10 cellular contexts compared by ENCODE assay signal in the genomic region with DNA sequence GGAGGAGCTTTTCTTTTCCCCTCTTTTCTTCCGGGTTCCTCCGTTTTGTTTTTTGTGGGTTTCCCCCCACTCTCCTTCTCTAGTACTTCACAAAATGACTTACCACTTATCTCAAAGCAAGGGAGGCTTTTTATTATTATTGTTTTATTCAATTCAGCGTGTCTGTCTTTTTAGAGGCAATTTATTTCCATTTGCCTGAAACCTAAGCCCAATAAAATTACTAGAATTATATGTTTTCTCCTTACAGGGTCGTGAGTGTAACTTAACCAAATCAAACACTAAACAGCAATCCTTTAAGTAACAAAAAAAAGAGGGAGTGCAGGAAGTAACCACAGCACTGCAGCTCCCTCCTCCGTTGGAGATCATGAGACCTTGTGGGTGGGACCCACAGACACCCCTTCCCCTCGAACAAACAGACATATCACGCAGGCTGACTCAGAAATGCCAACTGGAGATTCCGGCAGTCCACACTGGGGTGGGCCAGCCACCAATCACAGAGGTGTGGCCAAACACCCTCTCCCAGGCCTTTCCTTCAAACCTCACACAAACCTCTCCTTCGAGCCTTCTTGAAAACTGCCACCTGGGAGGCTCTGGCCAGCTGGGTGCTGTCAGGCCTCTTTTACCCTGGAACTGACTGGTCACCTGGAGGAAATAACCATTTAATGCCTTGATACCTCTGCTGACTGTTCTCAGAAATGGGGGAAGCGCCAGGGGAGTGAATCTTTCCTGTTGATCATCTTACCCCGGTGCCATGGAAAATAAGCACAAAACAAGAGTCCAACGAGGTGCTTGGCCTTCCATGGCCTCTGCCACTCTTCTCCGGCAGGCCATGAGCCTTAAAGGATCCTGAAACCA.
DNase-seq lines count a peak whose midpoint lies in the region; ATAC-seq and TF ChIP-seq lines count a peak whose summit lies in the region.
"Had no signal": no experiment of that assay in that cellular context is flagged by ENCODE, and none has a peak within 500 bp of the region (broad histone marks: within the 10 kb centered on the region; RNA-seq: fewer than 3 reads in every experiment).

No MANE protein-coding gene starts in this region.

- no peak for TF ChIP-seq EP300 in sigmoid colon (IDR thresholded peaks at IDR 0.05)

- H3K36me3 ChIP-seq in iPS-15b (ENCODE audit: control insufficient read depth, insufficient read depth, low read length) (no peaks in the 10 kb centered on the region), sigmoid colon (no peaks in the 10 kb centered on the region)

- peaks cover 43 to 44% of the 10 kb centered on the region in 2 donors for H3K27me3 Mint-ChIP-seq in T-cell

- intact Hi-C loops in sigmoid colon (cut with DNase I), result no loop called here

- H3K27ac ChIP-seq in sigmoid colon (peak overlapping the region in 2 of 4 donors; percentile 34 to 41), foreskin keratinocyte (no peak overlapping the region)
- H3K27ac ChIP-seq: 22Rv1 had no signal

- no peak for ATAC-seq in T-cell (replicated peaks in 1 of 4)
- ATAC-seq in foreskin keratinocyte, result no peak
- no peak for ATAC-seq in GM21526 (IDR thresholded peaks at IDR 0.05; ENCODE audit: low FRiP score, unreplicated experiment)

- CTCF ChIA-PET in T-cell (lab: Charles Lee), result no interaction called here

- H3K4me1 ChIP-seq in iPS-15b (ENCODE audit: control insufficient read depth, insufficient read depth, low read length) (peaks cover 4% of the 10 kb centered on the region), sigmoid colon (peaks cover 0 to 21% (median 20%) of the 10 kb centered on the region in 4 donors), foreskin keratinocyte (peaks cover 6% of the 10 kb centered on the region)

- H3K4me3 Mint-ChIP-seq in T-cell, result peak overlapping the region; percentile 52 to 62 (median 61)

- peak overlapping the region in 1 of 2 donors; percentile 34 for H3K27ac Mint-ChIP-seq in T-cell

- H3K4me3 ChIP-seq in iPS-15b (ENCODE audit: low read depth, low read length) (peak overlapping the region; percentile 52), sigmoid colon (peak overlapping the region in 3 of 4 donors; percentile 50 to 57 (median 56))

- no peaks in the 10 kb centered on the region for H3K9me3 Mint-ChIP-seq in T-cell

- H3K9me3 ChIP-seq in iPS-15b (ENCODE audit: control insufficient read depth, insufficient read depth, low read length) (no peaks in the 10 kb centered on the region), sigmoid colon (no peaks in the 10 kb centered on the region)

- H3K27me3 ChIP-seq in iPS-15b (ENCODE audit: control insufficient read depth, insufficient read depth, low read length), result peaks cover 56% of the 10 kb centered on the region
- peaks cover 9 to 36% (median 29%) of the 10 kb centered on the region in 3 donors for H3K27me3 ChIP-seq in sigmoid colon
- peaks cover 81% of the 10 kb centered on the region for H3K27me3 ChIP-seq in foreskin keratinocyte

- peaks cover 5 to 20% (median 9%) of the 10 kb centered on the region in 3 donors for H3K4me1 Mint-ChIP-seq in T-cell

- POLR2A ChIA-PET in T-cell (lab: Charles Lee), result no interaction called here

- H3K9ac ChIP-seq in iPS-15b (ENCODE audit: low read depth, low read length), result no peak overlapping the region

- DNase-seq in DMS153 treated with DMSO at 0.1 percent for 48 hours (lab: John Stamatoyannopoulos, UW; ENCODE audit: unreplicated experiment), result peak; percentile 56
- DNase-seq in DMS153 (lab: John Stamatoyannopoulos, UW), result no peak
- no peak for DNase-seq in T-cell
- no peak for DNase-seq in sigmoid colon
- DNase-seq in NCI-H2081 treated with DMSO at 0.1 percent for 48 hours (lab: John Stamatoyannopoulos, UW), result no peak
- no peak for DNase-seq in foreskin keratinocyte
- DNase-seq: NCI-H1436 had no signal

- 22 to 38% methylated on average over 13 of the region's 13 CpGs for WGBS in sigmoid colon, 2 donors

- no peak for TF ChIP-seq POLR2A in sigmoid colon (IDR thresholded peaks at IDR 0.05)

- no peak for TF ChIP-seq CTCF in sigmoid colon (IDR thresholded peaks at IDR 0.05)
- no peak for TF ChIP-seq CTCF in foreskin keratinocyte (conservative IDR thresholded peaks at IDR 0.05)

- no peaks in the 10 kb centered on the region for H3K36me3 Mint-ChIP-seq in T-cell
